In the genomic region with DNA sequence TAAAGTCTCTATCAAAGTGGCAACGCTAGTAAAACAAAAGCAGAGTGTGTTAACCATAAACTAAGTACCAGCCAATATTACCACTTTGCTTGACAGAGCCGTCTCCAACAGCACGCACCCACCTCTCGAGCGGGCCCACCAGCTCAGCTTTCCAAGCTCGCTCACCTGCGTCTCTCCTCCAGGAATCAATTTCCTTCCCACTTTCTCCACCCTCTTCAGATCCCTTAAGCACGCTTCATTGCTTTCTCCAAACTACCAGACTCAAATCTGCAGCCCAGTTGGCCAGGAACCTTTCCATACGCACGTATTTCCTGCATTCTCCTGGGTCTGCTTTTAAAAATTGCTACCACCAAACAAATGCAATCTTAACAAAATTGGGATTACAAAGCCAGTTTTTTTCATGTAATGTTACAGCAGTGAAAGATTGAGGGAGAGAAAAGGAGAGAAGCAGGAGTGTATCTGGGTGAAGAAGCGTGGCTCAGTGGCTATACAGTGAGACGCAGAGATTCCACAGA, we compare ENCODE assay signal across 8 cellular contexts. TPM values are rescaled to one million over a fixed set of nuclear protein-coding genes. Genes with fewer than 3 reads are reported as not detected.
DNase-seq lines count a peak whose midpoint lies in the region; ATAC-seq and TF ChIP-seq lines count a peak whose summit lies in the region.

No MANE protein-coding gene starts in this region.

- DNase-seq in HFFc6 (no peak), choroid plexus epithelial cell (ENCODE audit: low read depth) (no peak), naive B cell (no peak), cortex of kidney (lab: John Stamatoyannopoulos, UW) (no peak), occipital lobe (lab: John Stamatoyannopoulos, UW) (no peak), NCI-H1092 treated with DMSO at 0.1 percent for 48 hours (lab: John Stamatoyannopoulos, UW) (no peak)

- ATAC-seq in naive B cell (ENCODE audit: low read depth in 2 of 2) = no peak
- ATAC-seq in HG03025 (IDR thresholded peaks at IDR 0.05; ENCODE audit: low FRiP score, unreplicated experiment) = no peak

- no peak overlapping the region for H3K27ac ChIP-seq in ACC112 (ENCODE audit: low read depth, low read length)

- H3K4me3 ChIP-seq in ACC112 (ENCODE audit: low read depth, low read length) (peak overlapping the region; percentile 80), choroid plexus epithelial cell (ENCODE audit: low read depth, low read length) (peak overlapping the region; percentile 65)

- no peaks in the 10 kb centered on the region for H3K36me3 ChIP-seq in ACC112 (ENCODE audit: insufficient read depth, low read length)

- peak overlapping the region; percentile 89 for H3K4me3 Mint-ChIP-seq in HFFc6
- peak overlapping the region; percentile 46 to 84 (median 82) for H3K4me3 Mint-ChIP-seq in naive B cell

- H2AFZ ChIP-seq in ACC112 (ENCODE audit: low read length, unreplicated experiment) = peak overlapping the region; percentile 55

- H3K79me2 ChIP-seq in ACC112 (ENCODE audit: control insufficient read depth, insufficient read depth, low read length, unreplicated experiment) = no peaks in the 10 kb centered on the region

- peaks cover 20% of the 10 kb centered on the region for H3K4me1 ChIP-seq in ACC112 (ENCODE audit: control insufficient read depth, insufficient read depth, low read length, unreplicated experiment)

- H3K27ac Mint-ChIP-seq in HFFc6 (no peak overlapping the region), naive B cell (no peak overlapping the region)

- H3K9me3 Mint-ChIP-seq in HFFc6 = no peaks in the 10 kb centered on the region
- H3K9me3 Mint-ChIP-seq in naive B cell = no peaks in the 10 kb centered on the region

- no peaks in the 10 kb centered on the region for H3K27me3 ChIP-seq in ACC112 (ENCODE audit: insufficient read depth, low read length)

- no peaks in the 10 kb centered on the region for H3K36me3 Mint-ChIP-seq in HFFc6 (ENCODE audit: low read depth)
- H3K36me3 Mint-ChIP-seq in naive B cell = no peaks in the 10 kb centered on the region

- TF ChIP-seq CTCF in HFFc6 (IDR thresholded peaks at IDR 0.05) = no peak
- TF ChIP-seq CTCF in choroid plexus epithelial cell (conservative IDR thresholded peaks at IDR 0.05; ENCODE audit: low read depth, low read length) = no peak

- H3K4me1 Mint-ChIP-seq in HFFc6 (ENCODE audit: low read depth) (peaks cover 19% of the 10 kb centered on the region), naive B cell (peaks cover 8 to 18% (median 12%) of the 10 kb centered on the region in 3 donors)

- H3K27me3 Mint-ChIP-seq in HFFc6 (ENCODE audit: insufficient read depth) = no peaks in the 10 kb centered on the region; the same call in 1 of the 2 replicates
- H3K27me3 Mint-ChIP-seq in naive B cell = peaks cover 33 to 45% (median 42%) of the 10 kb centered on the region in 3 donors

RNA-seq across cellular contexts. Expression of gene ENOX1, which starts 1.5 kb away (rescaled TPM):
- total RNA-seq in HFFc6 (2021; fragmentation: NEBNext Ultra II Directional; extraction: Animal tissue kit (Norgen Biotek cat#: 25700)) = 1 to 10 TPM in 2 of 6 experiments, under 1 TPM in 4; 0.50 to 3.2 (median 0.64) TPM
- not detected for polyA plus RNA-seq in naive B cell (ENCODE audit: low read depth in 6 of 6)
- 45.2 TPM for total RNA-seq in occipital lobe

Comparison
In these comparisons a context has a peak if more than half of its experiments do, and no peak if none do; other contexts are left out.
1. RNA of gene ENOX1, which starts 1.5 kb away (total RNA-seq): 45.2 TPM in occipital lobe (single experiment); 0.50 to 3.2 TPM in HFFc6; every median in the first group is over 10 times any median in the second.